In genomic region chr4:48653217-48654014, GRCh38 we compare ENCODE assay signal across 8 cellular contexts.
DNase-seq lines count a peak whose midpoint lies in the region; ATAC-seq and TF ChIP-seq lines count a peak whose summit lies in the region.

No MANE protein-coding gene starts in this region.

- CTCF ChIA-PET in Caco-2 (lab: Charles Lee) = no interaction called here

- DNase-seq in M059J (ENCODE audit: low read depth) = peak; percentile 64
- DNase-seq in activated naive CD4-positive, alpha-beta T cell treated with anti-CD3 and anti-CD28 coated beads, Interleukin-2, amount 50 U/mL, for 16 hours = peak; percentile 54
- peak; percentile 23 for DNase-seq in hepatocyte (ENCODE audit: low spot score)
- DNase-seq in stimulated activated CD4-positive, alpha-beta T cell treated with anti-CD3 and anti-CD28 coated beads, Interleukin-2, amount 100 ng/mL, for 4 hours (ENCODE audit: low read depth) = peak; percentile 44
- no peak for DNase-seq in Caco-2
- no peak for DNase-seq in NK-92 treated with Interleukin-12 subunit alpha and Interleukin-12 subunit beta, amount 100 ng/mL, for 24 hours (lab: John Stamatoyannopoulos, UW)

- H3K4me3 ChIP-seq in hepatocyte (no peak overlapping the region), Caco-2 (ENCODE audit: low read depth, low read length) (no peak overlapping the region)

- H3K9me3 Mint-ChIP-seq in Caco-2 (ENCODE audit: unreplicated experiment) = no peaks in the 10 kb centered on the region

- POLR2A ChIA-PET in Caco-2 (lab: Charles Lee) = no interaction called here

- no peak for ATAC-seq in GM18868 (IDR thresholded peaks at IDR 0.05; ENCODE audit: unreplicated experiment)
- ATAC-seq in GM21423 (IDR thresholded peaks at IDR 0.05; ENCODE audit: unreplicated experiment) = no peak

- no peak overlapping the region for H3K27ac Mint-ChIP-seq in Caco-2 (ENCODE audit: unreplicated experiment)

- no TSS peak for BruUV-seq in Caco-2 (replicated peaks; lab: Mats Ljungman, UMichigan)

- H3K9me3 ChIP-seq in hepatocyte (ENCODE audit: low read depth) = no peaks in the 10 kb centered on the region
- no peaks in the 10 kb centered on the region for H3K9me3 ChIP-seq in Caco-2

- H3K36me3 ChIP-seq in hepatocyte (replicated peaks; ENCODE audit: insufficient read depth, low read depth) (no peaks in the 10 kb centered on the region), Caco-2 (ENCODE audit: control insufficient read depth, insufficient read depth, low read length) (no peaks in the 10 kb centered on the region)

- TF ChIP-seq CTCF in hepatocyte (IDR thresholded peaks at IDR 0.05; ENCODE audit: poor library complexity) = no peak
- TF ChIP-seq CTCF in Caco-2 (IDR thresholded peaks at IDR 0.05; ENCODE audit: insufficient read depth in 1 of 2, low read depth in 1 of 2, low read length in 1 of 2, severe bottlenecking in 1 of 2, unreplicated experiment in 1 of 2) = no peak

- no peaks in the 10 kb centered on the region for H3K9me2 ChIP-seq in hepatocyte (replicated peaks; ENCODE audit: insufficient read depth)

- no peak overlapping the region for H3K4me3 Mint-ChIP-seq in Caco-2 (ENCODE audit: unreplicated experiment)

- H4K20me1 ChIP-seq in hepatocyte (ENCODE audit: insufficient read depth, poor library complexity, severe bottlenecking) = peaks cover 11% of the 10 kb centered on the region

- peak overlapping the region; percentile 15 for H3K4me2 ChIP-seq in hepatocyte

- H3K27ac ChIP-seq in hepatocyte = no peak overlapping the region

- no peak overlapping the region for H2AFZ ChIP-seq in hepatocyte

- peaks cover 1% of the 10 kb centered on the region for H3K4me1 Mint-ChIP-seq in Caco-2 (ENCODE audit: low read depth, unreplicated experiment)

- H3K79me2 ChIP-seq in hepatocyte = peaks cover 38% of the 10 kb centered on the region

- peaks cover 16% of the 10 kb centered on the region for H3K4me1 ChIP-seq in hepatocyte (ENCODE audit: insufficient read depth)
- no peaks in the 10 kb centered on the region for H3K4me1 ChIP-seq in Caco-2

- no peaks in the 10 kb centered on the region for H3K27me3 ChIP-seq in hepatocyte
- no peaks in the 10 kb centered on the region for H3K27me3 ChIP-seq in Caco-2 (replicated peaks; ENCODE audit: control insufficient read depth, insufficient read depth, low read length)

- 48% methylated on average over 8 of the region's 8 CpGs for WGBS in hepatocyte (ENCODE audit: low lambda C conversion rate, missing lambda C conversion rate)

- intact Hi-C loops in Caco-2 (cut with micrococcal nuclease; ENCODE audit: unreplicated experiment) = no loop called here

- H3K27me3 Mint-ChIP-seq in Caco-2 (ENCODE audit: insufficient read depth, unreplicated experiment) = no peaks in the 10 kb centered on the region

- peaks cover 7% of the 10 kb centered on the region for H3K36me3 Mint-ChIP-seq in Caco-2 (ENCODE audit: insufficient read depth, unreplicated experiment)

Comparison
In these comparisons a context has a peak if more than half of its experiments do, and no peak if none do; other contexts are left out.
1. DNase-seq: peak in M059J (single experiment), activated naive CD4-positive, alpha-beta T cell treated with anti-CD3 and anti-CD28 coated beads, Interleukin-2, amount 50 U/mL, for 16 hours (single experiment), hepatocyte (single experiment) and stimulated activated CD4-positive, alpha-beta T cell treated with anti-CD3 and anti-CD28 coated beads, Interleukin-2, amount 100 ng/mL, for 4 hours (single experiment); none in Caco-2 (0 of 2) and NK-92 treated with Interleukin-12 subunit alpha and Interleukin-12 subunit beta, amount 100 ng/mL, for 24 hours (single experiment).